In the genomic region with DNA sequence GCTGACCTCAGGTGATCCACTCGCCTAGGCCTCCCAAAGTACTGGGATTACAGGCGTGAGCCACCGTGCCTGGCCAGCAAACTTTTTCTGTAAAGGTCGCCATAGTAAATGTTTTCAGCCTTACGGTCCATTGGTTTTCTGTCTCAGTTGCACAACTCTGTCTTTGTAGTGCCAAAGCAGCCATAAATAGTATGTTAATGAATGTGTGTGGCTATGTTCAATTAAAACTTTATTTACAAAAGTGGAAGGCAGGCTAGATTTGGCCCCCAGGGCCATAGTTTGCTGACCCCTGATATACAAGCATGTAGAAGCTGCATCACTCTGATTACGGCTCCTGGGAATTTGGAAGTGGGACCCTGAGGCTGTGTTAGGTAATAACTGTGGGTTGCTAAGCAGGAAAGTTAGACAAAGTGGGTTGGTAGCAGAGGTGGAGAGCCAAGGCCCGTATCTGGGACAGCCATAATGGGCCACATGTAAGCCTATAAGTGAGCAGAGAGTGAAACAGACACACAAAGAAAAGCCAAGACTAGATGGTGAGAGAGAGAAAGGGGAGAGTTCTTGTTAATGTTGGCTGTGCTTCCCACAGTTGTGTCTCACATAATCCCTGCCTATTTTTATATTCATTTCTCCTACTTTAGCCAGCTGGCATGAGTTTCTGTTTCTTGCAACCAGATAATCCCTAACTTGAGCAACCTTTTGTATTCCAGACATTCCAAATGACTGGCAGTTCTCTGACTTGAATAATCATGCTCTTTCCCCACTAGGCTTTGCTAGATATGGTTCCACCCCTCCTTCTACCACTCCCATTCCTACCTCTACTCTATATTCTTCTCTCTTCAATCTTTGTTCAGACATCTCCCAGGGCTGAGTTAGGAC, we compare ENCODE assay signal across 1 cellular context.
TF ChIP-seq lines count a peak whose summit lies in the region.

No MANE protein-coding gene starts in this region.

TF ChIP-seq in HepG2, 621 proteins besides CTCF, POLR2A, EP300 and RAD21:
- TF ChIP-seq NR2F2 (IDR thresholded peaks at IDR 0.05; ENCODE audit: borderline replicate concordance, low read depth) (no peak), ZNF460 (CRISPR knock-in tag; IDR thresholded peaks at IDR 0.05; ENCODE audit: borderline replicate concordance) (peak; percentile 3; the same call in 1 of the 2 replicates)
- TF ChIP-seq, protein P1, sequence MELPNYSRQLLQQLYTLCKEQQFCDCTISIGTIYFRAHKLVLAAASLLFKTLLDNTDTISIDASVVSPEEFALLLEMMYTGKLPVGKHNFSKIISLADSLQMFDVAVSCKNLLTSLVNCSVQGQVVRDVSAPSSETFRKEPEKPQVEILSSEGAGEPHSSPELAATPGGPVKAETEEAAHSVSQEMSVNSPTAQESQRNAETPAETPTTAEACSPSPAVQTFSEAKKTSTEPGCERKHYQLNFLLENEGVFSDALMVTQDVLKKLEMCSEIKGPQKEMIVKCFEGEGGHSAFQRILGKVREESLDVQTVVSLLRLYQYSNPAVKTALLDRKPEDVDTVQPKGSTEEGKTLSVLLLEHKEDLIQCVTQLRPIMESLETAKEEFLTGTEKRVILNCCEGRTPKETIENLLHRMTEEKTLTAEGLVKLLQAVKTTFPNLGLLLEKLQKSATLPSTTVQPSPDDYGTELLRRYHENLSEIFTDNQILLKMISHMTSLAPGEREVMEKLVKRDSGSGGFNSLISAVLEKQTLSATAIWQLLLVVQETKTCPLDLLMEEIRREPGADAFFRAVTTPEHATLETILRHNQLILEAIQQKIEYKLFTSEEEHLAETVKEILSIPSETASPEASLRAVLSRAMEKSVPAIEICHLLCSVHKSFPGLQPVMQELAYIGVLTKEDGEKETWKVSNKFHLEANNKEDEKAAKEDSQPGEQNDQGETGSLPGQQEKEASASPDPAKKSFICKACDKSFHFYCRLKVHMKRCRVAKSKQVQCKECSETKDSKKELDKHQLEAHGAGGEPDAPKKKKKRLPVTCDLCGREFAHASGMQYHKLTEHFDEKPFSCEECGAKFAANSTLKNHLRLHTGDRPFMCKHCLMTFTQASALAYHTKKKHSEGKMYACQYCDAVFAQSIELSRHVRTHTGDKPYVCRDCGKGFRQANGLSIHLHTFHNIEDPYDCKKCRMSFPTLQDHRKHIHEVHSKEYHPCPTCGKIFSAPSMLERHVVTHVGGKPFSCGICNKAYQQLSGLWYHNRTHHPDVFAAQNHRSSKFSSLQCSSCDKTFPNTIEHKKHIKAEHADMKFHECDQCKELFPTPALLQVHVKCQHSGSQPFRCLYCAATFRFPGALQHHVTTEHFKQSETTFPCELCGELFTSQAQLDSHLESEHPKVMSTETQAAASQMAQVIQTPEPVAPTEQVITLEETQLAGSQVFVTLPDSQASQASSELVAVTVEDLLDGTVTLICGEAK (IDR thresholded peaks at IDR 0.05) = no peak
- TF ChIP-seq, protein P1 (CRISPR knock-in tag; IDR thresholded peaks at IDR 0.05) = peak; percentile 91
